Comparison of ENCODE assay signal across 8 cellular contexts in genomic region chr4:155529197-155529596, GRCh38.
A peak's percentile ranks its signal among the peaks of the same experiment; 100 is the strongest.
DNase-seq lines count a peak whose midpoint lies in the region; TF ChIP-seq lines count a peak whose summit lies in the region.

No MANE protein-coding gene starts in this region.

- H3K4me2 ChIP-seq in hepatocyte: no peak overlapping the region

- intact Hi-C loops in head of caudate nucleus (cut with DNase I): no loop called here

- WGBS in hepatocyte (ENCODE audit: low lambda C conversion rate, missing lambda C conversion rate): 57% methylated on average over 2 of the region's 2 CpGs

- H3K9me3 ChIP-seq in hepatocyte (ENCODE audit: low read depth): no peaks in the 10 kb centered on the region

- H3K27ac ChIP-seq in hepatocyte: no peak overlapping the region

- DNase-seq in AG20443 (ENCODE audit: low spot score): peak; percentile 16
- DNase-seq in GM13977 (ENCODE audit: low spot score): peak; percentile 15
- peak; percentile 68 for DNase-seq in OCI-M1 (lab: John Stamatoyannopoulos, UW)
- DNase-seq in hepatocyte (ENCODE audit: low spot score): no peak
- DNase-seq in occipital lobe (lab: John Stamatoyannopoulos, UW): no peak
- DNase-seq in inferior parietal cortex (ENCODE audit: extremely low spot score): no peak
- DNase-seq in head of caudate nucleus: no peak
- DNase-seq in NOMO-1 treated with dmso at 0.1 percent for 144 hours (lab: John Stamatoyannopoulos, UW; ENCODE audit: unreplicated experiment): no peak

- no peaks in the 10 kb centered on the region for H3K36me3 ChIP-seq in hepatocyte (replicated peaks; ENCODE audit: insufficient read depth, low read depth)

- H3K4me3 ChIP-seq in hepatocyte: no peak overlapping the region

- no peaks in the 10 kb centered on the region for H3K27me3 ChIP-seq in hepatocyte

- no peaks in the 10 kb centered on the region for H3K9me2 ChIP-seq in hepatocyte (replicated peaks; ENCODE audit: insufficient read depth)

- peak; percentile 40 for TF ChIP-seq CTCF in GM13977 (IDR thresholded peaks at IDR 0.05; ENCODE audit: extremely low read depth, insufficient read depth, missing control alignments)
- TF ChIP-seq CTCF in hepatocyte (IDR thresholded peaks at IDR 0.05; ENCODE audit: poor library complexity): peak; percentile 26

- H4K20me1 ChIP-seq in hepatocyte (ENCODE audit: insufficient read depth, poor library complexity, severe bottlenecking): no peaks in the 10 kb centered on the region

- H3K79me2 ChIP-seq in hepatocyte: no peaks in the 10 kb centered on the region

- in situ Hi-C loops in GM13977 (cut with MboI; ENCODE audit: low pct_unique_long_range_greater_than_20kb, low sequenced_read_pairs, unreplicated experiment): no loop called here

- H2AFZ ChIP-seq in hepatocyte: no peak overlapping the region

- H3K4me1 ChIP-seq in hepatocyte (ENCODE audit: insufficient read depth): no peaks in the 10 kb centered on the region

Comparison
In these comparisons a context has a peak if more than half of its experiments do, and no peak if none do; other contexts are left out.
1. DNase-seq: peak in AG20443 (single experiment), GM13977 (single experiment) and OCI-M1 (single experiment); none in hepatocyte (single experiment), occipital lobe (single experiment), inferior parietal cortex (single experiment), head of caudate nucleus (0 of 42) and NOMO-1 treated with dmso at 0.1 percent for 144 hours (single experiment).